33 cellular contexts compared by ENCODE assay signal in genomic region chr18:56368066-56368465, GRCh38.
DNase-seq lines count a peak whose midpoint lies in the region; ATAC-seq, FAIRE-seq and TF ChIP-seq lines count a peak whose summit lies in the region.
"Had no signal": no experiment of that assay in that cellular context is flagged by ENCODE, and none has a peak within 500 bp of the region (broad histone marks: within the 10 kb centered on the region; RNA-seq: fewer than 3 reads in every experiment).

No MANE protein-coding gene starts in this region.

- H3K4ac ChIP-seq in neuronal stem cell (ENCODE audit: low read length) = no peak overlapping the region

- H3K4me3 ChIP-seq in BLaER1 (no peak overlapping the region), kidney (ENCODE audit: low read length in 2 of 2) (no peak overlapping the region), neuronal stem cell (ENCODE audit: low read length in 2 of 2) (no peak overlapping the region)
- H3K4me3 ChIP-seq in effector memory CD4-positive, alpha-beta T cell (ENCODE audit: insufficient read depth, low read depth, low read length, poor library complexity, severe bottlenecking) = no peak overlapping the region
- H3K4me3 ChIP-seq: A549; BLaER1 treated with 17β-estradiol and CSF1 and Interleukin-3, amounts not matched to agents 10 nM and 100 nM had no signal

- no peak overlapping the region for H2BK12ac ChIP-seq in neuronal stem cell (ENCODE audit: low read length)

- H2BK15ac ChIP-seq in neuronal stem cell (ENCODE audit: low read length) = no peak overlapping the region

- H3K4me1 ChIP-seq in BLaER1 = peaks cover 8% of the 10 kb centered on the region; the same call in 1 of the 2 replicates
- H3K4me1 ChIP-seq in kidney (ENCODE audit: control insufficient read depth in 1 of 2, insufficient read depth in 1 of 2, low read depth in 1 of 2, low read length in 2 of 2) = no peaks in the 10 kb centered on the region
- H3K4me1 ChIP-seq in neuronal stem cell (ENCODE audit: control insufficient read depth in 2 of 2, insufficient read depth in 1 of 2, low read depth in 1 of 2, low read length in 2 of 2) = no peaks in the 10 kb centered on the region
- H3K4me1 ChIP-seq in effector memory CD4-positive, alpha-beta T cell (ENCODE audit: control insufficient read depth, insufficient read depth, low read length, poor library complexity, severe bottlenecking) = no peaks in the 10 kb centered on the region
- H3K4me1 ChIP-seq: BE2C, Caco-2 had no signal

- no peak overlapping the region for H2BK120ac ChIP-seq in neuronal stem cell (ENCODE audit: low read depth, low read length)

- ATAC-seq in GM19328 (IDR thresholded peaks at IDR 0.05; ENCODE audit: unreplicated experiment) (no peak), HG03159 (IDR thresholded peaks at IDR 0.05; ENCODE audit: unreplicated experiment) (no peak)
- ATAC-seq: A549; CD8-positive, alpha-beta T cell had no signal

- peak overlapping the region; percentile 56 for H2AFZ ChIP-seq in neuronal stem cell (ENCODE audit: low read length)

- WGBS in neuronal stem cell (ENCODE audit: extremely low coverage in 2 of 2, insufficient read length in 2 of 2, insufficient replicate concordance in 1 of 2), 2 donors = no CpG with 5 or more reads among the region's 5 CpGs

- no peaks in the 10 kb centered on the region for H3K9me3 ChIP-seq in BLaER1
- no peaks in the 10 kb centered on the region for H3K9me3 ChIP-seq in kidney (ENCODE audit: control insufficient read depth in 1 of 2, low read length in 2 of 2)
- H3K9me3 ChIP-seq in neuronal stem cell (replicated peaks in 1 of 2; ENCODE audit: control insufficient read depth in 2 of 2, insufficient read depth in 1 of 2, low read depth in 1 of 2, low read length in 2 of 2) = no peaks in the 10 kb centered on the region
- H3K9me3 ChIP-seq in effector memory CD4-positive, alpha-beta T cell (ENCODE audit: control insufficient read depth, low read length) = no peaks in the 10 kb centered on the region
- H3K9me3 ChIP-seq: A549, BE2C, Caco-2 had no signal

- peak; percentile 76 for DNase-seq in ELF-1 (ENCODE audit: low read depth, low spot score)
- peak; percentile 54 for DNase-seq in kidney
- DNase-seq in neuronal stem cell (ENCODE audit: low spot score) = no peak
- no peak for DNase-seq in effector memory CD4-positive, alpha-beta T cell
- no peak for DNase-seq in NCI-H146 treated with DMSO at 0.1 percent for 48 hours (lab: John Stamatoyannopoulos, UW; ENCODE audit: unreplicated experiment)
- DNase-seq: 8988T; ACHN; AML-193; BE2C; C1 segment of cervical spinal cord; Caco-2; Calu3; CD4-positive, alpha-beta memory T cell; CD4-positive, alpha-beta T cell; CD4-positive, CD25-positive, alpha-beta regulatory T cell; CD8-positive, alpha-beta memory T cell; CD8-positive, alpha-beta T cell; COR-L47; DMS 273 treated with DMSO at 0.1 percent for 48 hours; DMS153; DMS53; DMS79; DMS79 treated with DMSO at 0.1 percent for 48 hours; DND-41; EL had no signal

- no peak overlapping the region for H2BK5ac ChIP-seq in neuronal stem cell (ENCODE audit: low read length)

- no peak overlapping the region for H3K14ac ChIP-seq in neuronal stem cell (ENCODE audit: low read length)

- H4K8ac ChIP-seq in neuronal stem cell (ENCODE audit: low read depth, low read length) = no peak overlapping the region

- intact Hi-C loops in kidney (cut with DNase I) = no loop called here

- no peak overlapping the region for H3K23ac ChIP-seq in neuronal stem cell (ENCODE audit: low read depth, low read length, poor library complexity)

- FAIRE-seq in kidney (lab: Jason Lieb, UNC) = no peak
- FAIRE-seq: A204.1, A549 had no signal

- peak overlapping the region; percentile 17 for H3K4me2 ChIP-seq in BLaER1
- no peak overlapping the region for H3K4me2 ChIP-seq in neuronal stem cell (ENCODE audit: insufficient read depth, low read length, poor library complexity, severe bottlenecking)
- H3K4me2 ChIP-seq: A549 had no signal

- H3K18ac ChIP-seq in neuronal stem cell (ENCODE audit: low read length) = no peak overlapping the region

- H3K27ac ChIP-seq in BLaER1 = no peak overlapping the region
- H3K27ac ChIP-seq in kidney (ENCODE audit: low read depth in 2 of 2, low read length in 2 of 2) = no peak overlapping the region
- no peak overlapping the region for H3K27ac ChIP-seq in neuronal stem cell (replicated peaks; ENCODE audit: low read length)
- H3K27ac ChIP-seq in effector memory CD4-positive, alpha-beta T cell (ENCODE audit: insufficient read depth, low read length, poor library complexity, severe bottlenecking) = no peak overlapping the region
- H3K27ac ChIP-seq: 22Rv1; A549; BLaER1 treated with 17β-estradiol and CSF1 and Interleukin-3, amounts not matched to agents 10 nM and 100 nM; C4-2B had no signal

- H3K27me3 ChIP-seq in BLaER1 (no peaks in the 10 kb centered on the region), neuronal stem cell (ENCODE audit: control insufficient read depth in 3 of 3, insufficient read depth in 3 of 3, low read depth in 1 of 3, low read length in 3 of 3) (no peaks in the 10 kb centered on the region)
- H3K27me3 ChIP-seq in effector memory CD4-positive, alpha-beta T cell (replicated peaks; ENCODE audit: control insufficient read depth, insufficient read depth, low read length, poor library complexity, severe bottlenecking) = no peaks in the 10 kb centered on the region
- H3K27me3 ChIP-seq: BE2C; BLaER1 treated with 17β-estradiol and CSF1 and Interleukin-3, amounts not matched to agents 10 nM and 100 nM had no signal

- no peak overlapping the region for H2AK5ac ChIP-seq in neuronal stem cell (ENCODE audit: low read depth, low read length)

- H3K36me3 ChIP-seq in BLaER1 (no peaks in the 10 kb centered on the region), kidney (ENCODE audit: control insufficient read depth in 1 of 2, insufficient read depth in 2 of 2, low read length in 2 of 2) (no peaks in the 10 kb centered on the region), neuronal stem cell (replicated peaks in 1 of 2; ENCODE audit: control insufficient read depth in 2 of 2, insufficient read depth in 2 of 2, low read length in 2 of 2) (no peaks in the 10 kb centered on the region)
- H3K36me3 ChIP-seq in effector memory CD4-positive, alpha-beta T cell (ENCODE audit: control insufficient read depth, insufficient read depth, low read length) = no peaks in the 10 kb centered on the region
- H3K36me3 ChIP-seq: BE2C; BLaER1 treated with 17β-estradiol and CSF1 and Interleukin-3, amounts not matched to agents 10 nM and 100 nM had no signal

- H3K79me1 ChIP-seq in neuronal stem cell (ENCODE audit: low read depth, low read length) = no peaks in the 10 kb centered on the region

- H4K20me1 ChIP-seq in BLaER1 = no peaks in the 10 kb centered on the region
- H4K20me1 ChIP-seq: BLaER1 treated with 17β-estradiol and CSF1 and Interleukin-3, amounts not matched to agents 10 nM and 100 nM had no signal

- no peak overlapping the region for H3K9ac ChIP-seq in BLaER1
- no peak overlapping the region for H3K9ac ChIP-seq in kidney (ENCODE audit: low read length in 2 of 2)
- H3K9ac ChIP-seq in neuronal stem cell (ENCODE audit: low read depth, low read length, poor library complexity) = no peak overlapping the region
- H3K9ac ChIP-seq: BLaER1 treated with 17β-estradiol and CSF1 and Interleukin-3, amounts not matched to agents 10 nM and 100 nM had no signal

- no peak overlapping the region for H4K91ac ChIP-seq in neuronal stem cell (ENCODE audit: low read depth, low read length, poor library complexity)

- TF ChIP-seq CTCF in kidney (IDR thresholded peaks at IDR 0.05; ENCODE audit: borderline replicate concordance, extremely low read depth, insufficient read depth) = no peak

Comparison
In these comparisons a context has a peak if more than half of its experiments do, and no peak if none do; other contexts are left out.
1. DNase-seq: peak in ELF-1 (single experiment) and kidney (single experiment); none in neuronal stem cell (single experiment), effector memory CD4-positive, alpha-beta T cell (0 of 3) and NCI-H146 treated with DMSO at 0.1 percent for 48 hours (single experiment).